Comparison of ENCODE assay signal across 4 cellular contexts in the genomic region with DNA sequence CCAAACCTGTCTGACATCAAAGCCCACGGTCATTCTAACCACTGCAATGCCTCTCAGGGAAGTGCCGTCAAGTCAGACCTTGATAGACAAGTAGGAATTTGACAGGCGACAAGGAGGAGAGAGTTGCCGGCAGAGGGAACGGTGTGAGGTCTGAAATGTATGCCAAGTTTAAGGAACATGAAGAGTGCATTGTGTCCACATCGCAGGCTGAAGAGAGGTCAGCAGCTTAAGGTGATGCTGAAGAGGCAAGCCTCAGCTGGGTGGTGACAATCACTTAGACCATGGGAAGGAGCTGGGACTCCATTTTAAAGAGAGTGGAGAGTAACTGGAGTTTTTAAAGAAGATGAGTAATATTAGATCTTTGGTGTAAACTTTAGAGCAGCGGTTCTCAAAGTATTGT.
"Had no signal": no experiment of that assay in that cellular context is flagged by ENCODE, and none has a peak within 500 bp of the region (broad histone marks: within the 10 kb centered on the region; RNA-seq: fewer than 3 reads in every experiment).

No MANE protein-coding gene starts in this region.

- H3K9me3 Mint-ChIP-seq: GM23338, H9 had no signal

- DNase-seq: H9, HCEC 1CT, IMR-90 had no signal

- H3K27ac Mint-ChIP-seq: GM23338, H9 had no signal

- H3K4me3 ChIP-seq: GM23338 had no signal

- H3K4me3 Mint-ChIP-seq: GM23338, H9 had no signal

- H2AFZ ChIP-seq: GM23338 had no signal

- H3K4me2 ChIP-seq: GM23338 had no signal
